8 cellular contexts compared by ENCODE assay signal in the genomic region with DNA sequence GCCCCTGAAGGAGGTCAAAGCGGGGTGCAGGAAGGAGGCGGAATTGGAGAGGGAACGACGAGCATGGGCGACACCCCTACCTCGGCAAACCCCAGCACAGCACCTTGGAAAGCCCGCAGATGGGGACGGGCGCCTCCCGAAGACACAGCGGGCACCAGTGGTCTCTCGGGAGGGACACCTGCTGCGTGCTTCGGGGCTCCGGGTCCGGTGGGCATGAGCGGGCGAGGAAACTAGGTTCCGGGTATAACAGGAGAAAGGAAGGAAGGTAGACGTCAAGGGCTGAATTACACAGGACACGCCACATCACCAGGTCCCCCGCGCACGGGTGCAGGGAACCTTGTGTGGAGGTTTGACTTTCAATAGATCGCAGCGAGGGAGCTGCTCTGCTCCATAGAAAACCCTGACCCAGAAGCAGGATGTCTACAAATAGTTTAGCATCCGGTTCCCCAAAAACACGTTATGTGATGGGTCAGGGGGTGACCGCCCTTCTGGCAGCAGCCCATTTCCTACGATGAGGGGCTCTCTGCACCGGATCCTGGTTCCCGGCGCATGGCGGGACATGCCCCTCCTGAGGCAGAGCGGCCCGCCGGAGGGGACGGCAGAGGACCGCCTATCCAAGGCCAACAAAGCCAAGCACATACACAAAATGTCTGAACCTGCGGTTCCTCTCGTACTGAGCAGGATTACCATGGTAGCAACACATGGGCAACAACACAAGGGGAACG.
A peak's percentile ranks its signal among the peaks of the same experiment; 100 is the strongest.
DNase-seq lines count a peak whose midpoint lies in the region; ATAC-seq, FAIRE-seq and TF ChIP-seq lines count a peak whose summit lies in the region.

No MANE protein-coding gene starts in this region.

- peaks cover 0 to 3% (median 0%) of the 10 kb centered on the region in 3 donors for H3K4me1 ChIP-seq in pancreas

- H3K4me3 Mint-ChIP-seq in activated naive CD8-positive, alpha-beta T cell treated with anti-CD3 and anti-CD28 coated beads for 36 hours, result peak overlapping the region; percentile 85

- intact Hi-C loops in pancreas (cut with DNase I), result loop anchor here in 1 of 3 donors (10.0 kb wide), 1 partner anchor 94 kb away; no protein-coding TSS in a partner anchor

- peak; percentile 1 for DNase-seq in GM12864 (ENCODE audit: low read depth)
- peak; percentile 13 for DNase-seq in activated naive CD8-positive, alpha-beta T cell treated with anti-CD3 and anti-CD28 coated beads for 36 hours
- DNase-seq in pancreas, result peak in 1 of 6 donors; percentile 13
- no peak for DNase-seq in NCI-H2029 (lab: John Stamatoyannopoulos, UW)
- no peak for DNase-seq in effector CD8-positive, alpha-beta T cell (lab: John Stamatoyannopoulos, UW)
- no peak for DNase-seq in GM19240 (ENCODE audit: insufficient read length, low spot score)

- FAIRE-seq in pancreas (lab: Jason Lieb, UNC), result no peak

- no peaks in the 10 kb centered on the region for H3K9me3 Mint-ChIP-seq in activated naive CD8-positive, alpha-beta T cell treated with anti-CD3 and anti-CD28 coated beads for 36 hours

- H3K9me3 ChIP-seq in pancreas, result no peaks in the 10 kb centered on the region

- H3K27me3 ChIP-seq in pancreas, result no peaks in the 10 kb centered on the region

- peaks cover 19% of the 10 kb centered on the region for H3K27me3 Mint-ChIP-seq in activated naive CD8-positive, alpha-beta T cell treated with anti-CD3 and anti-CD28 coated beads for 36 hours

- WGBS in pancreas, 2 donors, result 34 to 37% methylated on average over 42 of the region's 42 CpGs

- H3K36me3 ChIP-seq in pancreas, result no peaks in the 10 kb centered on the region

- TF ChIP-seq CTCF in GM12864 (IDR thresholded peaks at IDR 0.05; ENCODE audit: low read depth, low read length, missing control alignments) (no peak), pancreas (IDR thresholded peaks at IDR 0.05) (no peak)

- ATAC-seq in HG03045 (IDR thresholded peaks at IDR 0.05; ENCODE audit: unreplicated experiment) (peak; percentile 26), pancreas (peak; percentile 24 to 62 (median 52)), HG03159 (IDR thresholded peaks at IDR 0.05; ENCODE audit: unreplicated experiment) (no peak)

- H3K4me3 ChIP-seq in GM12864 (ENCODE audit: low read depth, low read length) (no peak overlapping the region), pancreas (peak overlapping the region; percentile 5 to 61 (median 32))

- H3K36me3 Mint-ChIP-seq in activated naive CD8-positive, alpha-beta T cell treated with anti-CD3 and anti-CD28 coated beads for 36 hours, result no peaks in the 10 kb centered on the region

- no peak overlapping the region for H3K27ac ChIP-seq in pancreas

- peaks cover 7% of the 10 kb centered on the region for H3K4me1 Mint-ChIP-seq in activated naive CD8-positive, alpha-beta T cell treated with anti-CD3 and anti-CD28 coated beads for 36 hours

- peak overlapping the region; percentile 62 for H3K27ac Mint-ChIP-seq in activated naive CD8-positive, alpha-beta T cell treated with anti-CD3 and anti-CD28 coated beads for 36 hours

Comparison
In these comparisons a context has a peak if more than half of its experiments do, and no peak if none do; other contexts are left out.
1. DNase-seq: peak in GM12864 (single experiment) and activated naive CD8-positive, alpha-beta T cell treated with anti-CD3 and anti-CD28 coated beads for 36 hours (single experiment); none in NCI-H2029 (single experiment), effector CD8-positive, alpha-beta T cell (single experiment) and GM19240 (single experiment).